ENCODE assay signal across 13 cellular contexts in the genomic region with DNA sequence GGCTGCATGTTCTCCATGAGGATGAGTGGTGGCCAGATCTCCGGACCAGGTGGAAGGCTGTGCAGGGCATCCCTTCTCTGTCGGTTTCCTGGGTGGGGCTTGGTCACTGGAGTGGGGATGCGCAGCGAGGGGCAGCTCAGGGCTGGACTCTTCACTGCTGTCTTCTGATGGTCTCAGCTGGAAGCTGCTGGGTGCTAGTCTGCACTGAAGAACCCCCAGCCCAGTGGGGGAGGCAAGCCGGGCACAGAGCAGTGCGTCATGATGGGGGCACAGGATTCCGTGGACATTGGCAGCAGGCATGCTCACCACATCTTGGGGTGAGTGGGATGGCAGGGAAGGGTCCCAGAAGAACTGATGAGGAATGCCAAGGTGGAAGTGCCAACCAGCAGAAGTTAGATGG.
"Had no signal": no experiment of that assay in that cellular context is flagged by ENCODE, and none has a peak within 500 bp of the region (broad histone marks: within the 10 kb centered on the region; RNA-seq: fewer than 3 reads in every experiment).

No MANE protein-coding gene starts in this region.

- H3K36me3 ChIP-seq: adrenal gland, pancreas, upper lobe of left lung had no signal

- H3K4me1 Mint-ChIP-seq: activated CD4-positive, alpha-beta T cell treated with anti-CD3 and anti-CD28 coated beads, Interleukin-2, amount 10 ng/mL, durations not matched to agents 24 days and 14 days; central memory CD8-positive, alpha-beta T cell had no signal

- H3K27ac Mint-ChIP-seq: activated CD4-positive, alpha-beta T cell treated with anti-CD3 and anti-CD28 coated beads, Interleukin-2, amount 10 ng/mL, durations not matched to agents 24 days and 14 days; nephron had no signal

- H3K4me3 ChIP-seq: adrenal gland, mucosa of descending colon, pancreas, upper lobe of left lung had no signal

- DNase-seq: activated CD4-positive, alpha-beta T cell treated with anti-CD3 and anti-CD28 coated beads, Interleukin-2, amount 10 ng/mL, durations not matched to agents 24 days and 14 days; activated naive CD4-positive, alpha-beta T cell treated with anti-CD3 and anti-CD28 coated beads, Interleukin-2, amount 50 U/mL, for 16 hours; cortex of kidney; effector memory CD4-positive, alpha-beta T cell; left colon; mucosa of descending colon; pancreas; retina; upper lobe of left lung had no signal

- H3K4me3 Mint-ChIP-seq: activated CD4-positive, alpha-beta T cell treated with anti-CD3 and anti-CD28 coated beads, Interleukin-2, amount 10 ng/mL, durations not matched to agents 24 days and 14 days; brain; central memory CD8-positive, alpha-beta T cell; nephron had no signal

- ATAC-seq: left colon had no signal

- H3K9me3 ChIP-seq: adrenal gland, mucosa of descending colon, pancreas, upper lobe of left lung had no signal

- H3K27ac ChIP-seq: adrenal gland, pancreas had no signal

- H3K27me3 ChIP-seq: adrenal gland, pancreas, upper lobe of left lung had no signal

- H3K9me3 Mint-ChIP-seq: activated CD4-positive, alpha-beta T cell treated with anti-CD3 and anti-CD28 coated beads, Interleukin-2, amount 10 ng/mL, durations not matched to agents 24 days and 14 days; central memory CD8-positive, alpha-beta T cell had no signal

- H3K4me1 ChIP-seq: adrenal gland, pancreas had no signal

- H3K27me3 Mint-ChIP-seq: activated CD4-positive, alpha-beta T cell treated with anti-CD3 and anti-CD28 coated beads, Interleukin-2, amount 10 ng/mL, durations not matched to agents 24 days and 14 days; brain had no signal
